ENCODE assay signal across 34 cellular contexts in genomic region chr12:22919883-22920282, GRCh38.
"Had no signal": no experiment of that assay in that cellular context is flagged by ENCODE, and none has a peak within 500 bp of the region (broad histone marks: within the 10 kb centered on the region; RNA-seq: fewer than 3 reads in every experiment).

No MANE protein-coding gene starts in this region.

- H3K27me3 Mint-ChIP-seq: activated CD4-positive, alpha-beta T cell treated with anti-CD3 and anti-CD28 coated beads, Interleukin-2, amount 10 ng/mL, durations not matched to agents 7 days and 5 days; activated naive CD4-positive, alpha-beta T cell treated with anti-CD3 and anti-CD28 coated beads, Interleukin-2, amount 50 U/mL, for 24 hours; activated naive CD8-positive, alpha-beta T cell treated with anti-CD3 and anti-CD28 coated beads, Interleukin-2, amount 10 ng/mL, durations not matched to agents 7 days and 5 days; activated T-cell treated with anti-CD3 and anti-CD28 coated beads, Interleukin-2, amount 50 U/mL, for 24 hours had no signal

- FAIRE-seq: RCC 7860 had no signal

- H3K27ac Mint-ChIP-seq: activated CD4-positive, alpha-beta T cell treated with anti-CD3 and anti-CD28 coated beads, Interleukin-2, amount 10 ng/mL, durations not matched to agents 7 days and 5 days; activated CD8-positive, alpha-beta T cell treated with anti-CD3 and anti-CD28 coated beads, Interleukin-2, amount 10 ng/mL, durations not matched to agents 7 days and 5 days; activated naive CD4-positive, alpha-beta T cell treated with anti-CD3 and anti-CD28 coated beads, Interleukin-2, amount 50 U/mL, for 24 hours; activated naive CD8-positive, alpha-beta T cell treated with anti-CD3 and anti-CD28 coated beads, Interleukin-2, amount 10 ng/mL, durations not matched to agents 7 days and 5 days; activated T-cell treated with anti-CD3 and anti-CD28 coated beads, Interleukin-2, amount 50 U/mL, for 24 hours; activated T-helper 2 cell treated with anti-CD3 and anti-CD28 coated beads, Interferon-gamma antibody, Interleukin-2, Interleukin-4, amounts not matched to agents 10 μg/mL and 5 μg/mL and 100 μg/mL, durations not matched to agents 14 hours and 24 hours and 36 hours; IgD-negative memory B cell had no signal

- H3K4me1 Mint-ChIP-seq: activated CD4-positive, alpha-beta T cell treated with anti-CD3 and anti-CD28 coated beads, Interleukin-2, amount 10 ng/mL, durations not matched to agents 7 days and 5 days; activated naive CD4-positive, alpha-beta T cell treated with anti-CD3 and anti-CD28 coated beads, Interleukin-2, amount 50 U/mL, for 24 hours; activated naive CD8-positive, alpha-beta T cell treated with anti-CD3 and anti-CD28 coated beads, Interleukin-2, amount 10 ng/mL, durations not matched to agents 7 days and 5 days; IgD-negative memory B cell had no signal

- H3K36me3 Mint-ChIP-seq: activated naive CD4-positive, alpha-beta T cell treated with anti-CD3 and anti-CD28 coated beads, Interleukin-2, amount 50 U/mL, for 24 hours; activated naive CD8-positive, alpha-beta T cell treated with anti-CD3 and anti-CD28 coated beads, Interleukin-2, amount 10 ng/mL, durations not matched to agents 7 days and 5 days; IgD-negative memory B cell had no signal

- H2AFZ ChIP-seq: PC-9 had no signal

- H3K27me3 ChIP-seq: ascending aorta had no signal

- ATAC-seq: activated CD8-positive, alpha-beta T cell treated with anti-CD3 and anti-CD28 coated beads, Interleukin-2, amount 10 ng/mL, durations not matched to agents 7 days and 5 days had no signal

- H3K4me3 ChIP-seq: ascending aorta, PC-9, SJCRH30, SK-N-MC had no signal

- DNase-seq: activated CD4-positive, alpha-beta T cell treated with anti-CD3 and anti-CD28 coated beads, Interleukin-2, amount 10 ng/mL, durations not matched to agents 7 days and 5 days; activated CD4-positive, alpha-beta T cell treated with anti-CD3 and anti-CD28 coated beads, Interleukin-2, amount 50 U/mL, for 48 hours; activated CD4-positive, CD25-positive, alpha-beta regulatory T cell; activated CD8-positive, alpha-beta T cell treated with anti-CD3 and anti-CD28 coated beads, Interleukin-2, amount 10 ng/mL, durations not matched to agents 7 days and 5 days; activated gamma-delta T cell; activated naive CD4-positive, alpha-beta T cell treated with Interleukin-2 at 50 U/mL for 16 hours; activated naive CD8-positive, alpha-beta T cell treated with anti-CD3 and anti-CD28 coated beads, Interleukin-2, amount 10 ng/mL, durations not matched to agents 7 days and 5 days; activated T-cell treated with anti-CD3 and anti-CD28 coated beads, Interleukin-2, amount 50 U/mL, for 24 hours; amygdala; Kasumi-1; KG1; MM.1S; MV-4-11; NCI-H1092; NCI-H1436 treated with DMSO at 0.1 percent for 48 hours; NCI-H1694 treated with DMSO at 0.1 percent for 48 hours; NCI-H2029; NCI-H2171; NCI-H510A; NCI-H526; NCI-H748 treated with DMSO at 0.1 percent for 48 hours; NK-92 treated with Interleukin-12 subunit alpha and Interleukin-12 subunit beta, amount 100 ng/mL, for 24 hours; PC-9; SHP77; SJCRH30; T1000; WERI-Rb-1 had no signal

- H3K9me3 Mint-ChIP-seq: activated CD4-positive, alpha-beta T cell treated with anti-CD3 and anti-CD28 coated beads, Interleukin-2, amount 10 ng/mL, durations not matched to agents 7 days and 5 days; activated naive CD4-positive, alpha-beta T cell treated with anti-CD3 and anti-CD28 coated beads, Interleukin-2, amount 50 U/mL, for 24 hours; activated naive CD8-positive, alpha-beta T cell treated with anti-CD3 and anti-CD28 coated beads, Interleukin-2, amount 10 ng/mL, durations not matched to agents 7 days and 5 days; activated T-cell treated with anti-CD3 and anti-CD28 coated beads, Interleukin-2, amount 50 U/mL, for 24 hours; activated T-helper 2 cell treated with anti-CD3 and anti-CD28 coated beads, Interferon-gamma antibody, Interleukin-2, Interleukin-4, amounts not matched to agents 10 μg/mL and 5 μg/mL and 100 μg/mL, durations not matched to agents 14 hours and 24 hours and 36 hours had no signal

- H3K9me3 ChIP-seq: ascending aorta, SJCRH30 had no signal

- H3K4me1 ChIP-seq: ascending aorta, SJCRH30 had no signal

- H3K36me3 ChIP-seq: ascending aorta, SJCRH30, WERI-Rb-1 had no signal

- H3K4me3 Mint-ChIP-seq: activated CD4-positive, alpha-beta T cell treated with anti-CD3 and anti-CD28 coated beads, Interleukin-2, amount 10 ng/mL, durations not matched to agents 7 days and 5 days; activated CD8-positive, alpha-beta T cell treated with anti-CD3 and anti-CD28 coated beads, Interleukin-2, amount 10 ng/mL, durations not matched to agents 7 days and 5 days; activated naive CD4-positive, alpha-beta T cell treated with anti-CD3 and anti-CD28 coated beads, Interleukin-2, amount 50 U/mL, for 24 hours; activated naive CD8-positive, alpha-beta T cell treated with anti-CD3 and anti-CD28 coated beads, Interleukin-2, amount 10 ng/mL, durations not matched to agents 7 days and 5 days; activated T-cell treated with anti-CD3 and anti-CD28 coated beads, Interleukin-2, amount 50 U/mL, for 24 hours; IgD-negative memory B cell had no signal

- H3K27ac ChIP-seq: ascending aorta, PC-9, RWPE1, SJCRH30, SK-N-MC, WERI-Rb-1 had no signal

- H3K4me2 ChIP-seq: PC-9 had no signal
